In genomic region chr21:14964658-14965057, GRCh38 we compare ENCODE assay signal across 40 cellular contexts.
"Had no signal": no experiment of that assay in that cellular context is flagged by ENCODE, and none has a peak within 500 bp of the region (broad histone marks: within the 10 kb centered on the region; RNA-seq: fewer than 3 reads in every experiment).

No MANE protein-coding gene starts in this region.

- H3K27me3 Mint-ChIP-seq: activated CD4-positive, alpha-beta memory T cell treated with anti-CD3 and anti-CD28 coated beads, Interleukin-2, amount 10 ng/mL, durations not matched to agents 7 days and 5 days; activated CD4-positive, alpha-beta T cell treated with anti-CD3 and anti-CD28 coated beads for 36 hours; activated CD8-positive, alpha-beta memory T cell treated with anti-CD3 and anti-CD28 coated beads, Interleukin-2, amount 10 ng/mL, durations not matched to agents 7 days and 5 days; activated naive CD4-positive, alpha-beta T cell treated with anti-CD3 and anti-CD28 coated beads, Interleukin-2, amount 10 ng/mL, durations not matched to agents 7 days and 5 days; activated naive CD4-positive, alpha-beta T cell treated with anti-CD3 and anti-CD28 coated beads, Interleukin-2, amount 50 U/mL, for 24 hours; activated naive CD8-positive, alpha-beta T cell; activated naive CD8-positive, alpha-beta T cell treated with anti-CD3 and anti-CD28 coated beads, Interleukin-2, amount 10 ng/mL, durations not matched to agents 7 days and 5 days; activated naive CD8-positive, alpha-beta T cell treated with anti-CD3 and anti-CD28 coated beads, Interleukin-2, amount 50 U/mL, for 24 hours; activated T-cell treated with anti-CD3 and anti-CD28 coated beads, Interleukin-2, amount 50 U/mL, for 24 hours; brain; central memory CD8-positive, alpha-beta T cell had no signal

- H3K4me1 Mint-ChIP-seq: activated CD4-positive, alpha-beta memory T cell treated with anti-CD3 and anti-CD28 coated beads, Interleukin-2, amount 10 ng/mL, durations not matched to agents 7 days and 5 days; activated CD4-positive, alpha-beta T cell treated with anti-CD3 and anti-CD28 coated beads for 36 hours; activated CD8-positive, alpha-beta memory T cell treated with anti-CD3 and anti-CD28 coated beads, Interleukin-2, amount 10 ng/mL, durations not matched to agents 7 days and 5 days; activated naive CD4-positive, alpha-beta T cell treated with anti-CD3 and anti-CD28 coated beads, Interleukin-2, amount 10 ng/mL, durations not matched to agents 7 days and 5 days; activated naive CD8-positive, alpha-beta T cell treated with anti-CD3 and anti-CD28 coated beads, Interleukin-2, amount 10 ng/mL, durations not matched to agents 7 days and 5 days; brain had no signal

- H3K27me3 ChIP-seq: ascending aorta, cardiac muscle cell had no signal

- ATAC-seq: activated CD4-positive, alpha-beta T cell treated with anti-CD3 and anti-CD28 coated beads for 36 hours; activated CD4-positive, CD25-positive, alpha-beta regulatory T cell treated with anti-CD3 and anti-CD28 coated beads, Interleukin-2, amount 50 U/mL, for 24 hours; activated CD8-positive, alpha-beta memory T cell treated with anti-CD3 and anti-CD28 coated beads, Interleukin-2, amount 10 ng/mL, durations not matched to agents 7 days and 5 days; activated CD8-positive, alpha-beta T cell treated with anti-CD3 and anti-CD28 coated beads, Interleukin-2, amount 10 ng/mL, durations not matched to agents 7 days and 5 days; activated naive CD8-positive, alpha-beta T cell treated with anti-CD3 and anti-CD28 coated beads, Interleukin-2, amount 50 U/mL, for 24 hours; WTC11 had no signal

- H3K9me3 ChIP-seq: ascending aorta had no signal

- DNase-seq: activated CD4-positive, alpha-beta memory T cell treated with anti-CD3 and anti-CD28 coated beads, Interleukin-2, amount 10 ng/mL, durations not matched to agents 7 days and 5 days; activated CD4-positive, alpha-beta T cell treated with anti-CD3 and anti-CD28 coated beads for 1 hour; activated CD4-positive, alpha-beta T cell treated with anti-CD3 and anti-CD28 coated beads for 36 hours; activated CD4-positive, alpha-beta T cell treated with anti-CD3 and anti-CD28 coated beads for 48 hours; activated CD4-positive, alpha-beta T cell treated with anti-CD3 and anti-CD28 coated beads, Interleukin-2, amount 50 U/mL, for 1 hour; activated CD4-positive, alpha-beta T cell treated with anti-CD3 and anti-CD28 coated beads, Interleukin-2, amount 50 U/mL, for 4 hours; activated CD4-positive, CD25-positive, alpha-beta regulatory T cell; activated CD8-positive, alpha-beta memory T cell treated with anti-CD3 and anti-CD28 coated beads for 24 hours; activated CD8-positive, alpha-beta memory T cell treated with anti-CD3 and anti-CD28 coated beads, Interleukin-2, amount 10 ng/mL, durations not matched to agents 7 days and 5 days; activated CD8-positive, alpha-beta memory T cell treated with anti-CD3 and anti-CD28 coated beads, Interleukin-2, amount 50 U/mL, for 48 hours; activated CD8-positive, alpha-beta T cell treated with anti-CD3 and anti-CD28 coated beads, Interleukin-2, amount 10 ng/mL, durations not matched to agents 7 days and 5 days; activated effector memory CD4-positive, alpha-beta T cell treated with Interleukin-2 at 50 U/mL for 16 hours; activated gamma-delta T cell; activated naive CD4-positive, alpha-beta T cell treated with anti-CD3 and anti-CD28 coated beads, Interleukin-2, amount 10 ng/mL, durations not matched to agents 7 days and 5 days; activated naive CD4-positive, alpha-beta T cell treated with Interleukin-2 at 50 U/mL for 16 hours; activated naive CD8-positive, alpha-beta T cell treated with anti-CD3 and anti-CD28 coated beads, Interleukin-2, amount 10 ng/mL, durations not matched to agents 7 days and 5 days; activated naive CD8-positive, alpha-beta T cell treated with anti-CD3 and anti-CD28 coated beads, Interleukin-2, amount 50 U/mL, for 24 hours; activated T-cell treated with anti-CD3 and anti-CD28 coated beads, Interleukin-2, amount 50 U/mL, for 24 hours; activated T-cell treated with anti-CD3 and anti-CD28 coated beads, Interleukin-2, amount 50 U/mL, for 48 hours; amygdala; anterior cingulate cortex; caudate nucleus; cerebellar nuclear complex; T-helper 1 cell; T-helper 2 cell; T-helper 9 cell had no signal

- H3K27ac Mint-ChIP-seq: activated CD4-positive, alpha-beta memory T cell treated with anti-CD3 and anti-CD28 coated beads, Interleukin-2, amount 10 ng/mL, durations not matched to agents 7 days and 5 days; activated CD4-positive, alpha-beta T cell treated with anti-CD3 and anti-CD28 coated beads for 36 hours; activated CD8-positive, alpha-beta memory T cell treated with anti-CD3 and anti-CD28 coated beads, Interleukin-2, amount 10 ng/mL, durations not matched to agents 7 days and 5 days; activated CD8-positive, alpha-beta T cell treated with anti-CD3 and anti-CD28 coated beads, Interleukin-2, amount 10 ng/mL, durations not matched to agents 7 days and 5 days; activated naive CD4-positive, alpha-beta T cell treated with anti-CD3 and anti-CD28 coated beads, Interleukin-2, amount 10 ng/mL, durations not matched to agents 7 days and 5 days; activated naive CD4-positive, alpha-beta T cell treated with anti-CD3 and anti-CD28 coated beads, Interleukin-2, amount 50 U/mL, for 24 hours; activated naive CD8-positive, alpha-beta T cell; activated naive CD8-positive, alpha-beta T cell treated with anti-CD3 and anti-CD28 coated beads, Interleukin-2, amount 10 ng/mL, durations not matched to agents 7 days and 5 days; activated naive CD8-positive, alpha-beta T cell treated with anti-CD3 and anti-CD28 coated beads, Interleukin-2, amount 50 U/mL, for 24 hours; activated T-cell treated with anti-CD3 and anti-CD28 coated beads, Interleukin-2, amount 50 U/mL, for 24 hours; activated T-helper 2 cell treated with anti-CD3 and anti-CD28 coated beads, Interferon-gamma antibody, Interleukin-2, Interleukin-4, amounts not matched to agents 10 μg/mL and 5 μg/mL and 100 μg/mL, durations not matched to agents 14 hours and 24 hours and 36 hours; brain; T-helper 1 cell treated with Interleukin-12 subunit alpha and Interleukin-12 subunit beta and Interleukin-4 antibody, amounts not matched to agents 30 μg/mL and 1 μg/mL, for 36 hours; T-helper 2 cell treated with Interferon-gamma antibody and Interleukin-4, amounts not matched to agents 5 μg/mL and 100 μg/mL, for 36 hours; WTC11 had no signal

- H3K4me3 Mint-ChIP-seq: activated CD4-positive, alpha-beta memory T cell treated with anti-CD3 and anti-CD28 coated beads, Interleukin-2, amount 10 ng/mL, durations not matched to agents 7 days and 5 days; activated CD4-positive, alpha-beta T cell treated with anti-CD3 and anti-CD28 coated beads for 36 hours; activated CD8-positive, alpha-beta memory T cell treated with anti-CD3 and anti-CD28 coated beads, Interleukin-2, amount 10 ng/mL, durations not matched to agents 7 days and 5 days; activated CD8-positive, alpha-beta T cell treated with anti-CD3 and anti-CD28 coated beads, Interleukin-2, amount 10 ng/mL, durations not matched to agents 7 days and 5 days; activated naive CD4-positive, alpha-beta T cell treated with anti-CD3 and anti-CD28 coated beads, Interleukin-2, amount 10 ng/mL, durations not matched to agents 7 days and 5 days; activated naive CD4-positive, alpha-beta T cell treated with anti-CD3 and anti-CD28 coated beads, Interleukin-2, amount 50 U/mL, for 24 hours; activated naive CD8-positive, alpha-beta T cell; activated naive CD8-positive, alpha-beta T cell treated with anti-CD3 and anti-CD28 coated beads, Interleukin-2, amount 10 ng/mL, durations not matched to agents 7 days and 5 days; activated naive CD8-positive, alpha-beta T cell treated with anti-CD3 and anti-CD28 coated beads, Interleukin-2, amount 50 U/mL, for 24 hours; activated T-cell treated with anti-CD3 and anti-CD28 coated beads, Interleukin-2, amount 50 U/mL, for 24 hours; brain; central memory CD8-positive, alpha-beta T cell; T-helper 1 cell treated with Interleukin-12 subunit alpha and Interleukin-12 subunit beta and Interleukin-4 antibody, amounts not matched to agents 30 μg/mL and 1 μg/mL, for 36 hours; T-helper 2 cell treated with Interferon-gamma antibody and Interleukin-4, amounts not matched to agents 5 μg/mL and 100 μg/mL, for 36 hours; WTC11 had no signal

- H3K9me3 Mint-ChIP-seq: activated CD4-positive, alpha-beta memory T cell treated with anti-CD3 and anti-CD28 coated beads, Interleukin-2, amount 10 ng/mL, durations not matched to agents 7 days and 5 days; activated naive CD4-positive, alpha-beta T cell treated with anti-CD3 and anti-CD28 coated beads, Interleukin-2, amount 10 ng/mL, durations not matched to agents 7 days and 5 days; activated naive CD4-positive, alpha-beta T cell treated with anti-CD3 and anti-CD28 coated beads, Interleukin-2, amount 50 U/mL, for 24 hours; activated naive CD8-positive, alpha-beta T cell treated with anti-CD3 and anti-CD28 coated beads, Interleukin-2, amount 50 U/mL, for 24 hours; activated T-cell treated with anti-CD3 and anti-CD28 coated beads, Interleukin-2, amount 50 U/mL, for 24 hours; activated T-helper 2 cell treated with anti-CD3 and anti-CD28 coated beads, Interferon-gamma antibody, Interleukin-2, Interleukin-4, amounts not matched to agents 10 μg/mL and 5 μg/mL and 100 μg/mL, durations not matched to agents 14 hours and 24 hours and 36 hours; central memory CD8-positive, alpha-beta T cell; T-helper 1 cell treated with Interleukin-12 subunit alpha and Interleukin-12 subunit beta and Interleukin-4 antibody, amounts not matched to agents 30 μg/mL and 1 μg/mL, for 36 hours; T-helper 2 cell treated with Interferon-gamma antibody and Interleukin-4, amounts not matched to agents 5 μg/mL and 100 μg/mL, for 36 hours; WTC11 had no signal

- H3K27ac ChIP-seq: ascending aorta, cardiac muscle cell, VCaP had no signal

- H3K4me3 ChIP-seq: ascending aorta, cardiac muscle cell had no signal

- FAIRE-seq: bronchial epithelial cell, TTC549 had no signal

- H3K4me1 ChIP-seq: ascending aorta had no signal
